Comparison of ENCODE assay signal across 1 cellular context in genomic region chr2:101331202-101331601, GRCh38.
TF ChIP-seq lines count a peak whose summit lies in the region.

No MANE protein-coding gene starts in this region.

TF ChIP-seq in H1, 55 proteins besides CTCF, POLR2A, EP300 and RAD21:
- TF ChIP-seq CREB1 (IDR thresholded peaks at IDR 0.05), result no peak
- no peak for TF ChIP-seq GABPA (IDR thresholded peaks at IDR 0.05; ENCODE audit: borderline replicate concordance, insufficient read depth, low read length)
- no peak for TF ChIP-seq SRF (IDR thresholded peaks at IDR 0.05; ENCODE audit: low read depth, low read length)
- peak; percentile 95 for TF ChIP-seq KDM1A (IDR thresholded peaks at IDR 0.05; ENCODE audit: borderline replicate concordance, low read length)
- no peak for TF ChIP-seq KDM5A (IDR thresholded peaks at IDR 0.05; ENCODE audit: low read length)
- no peak for TF ChIP-seq TEAD4 (IDR thresholded peaks at IDR 0.05; ENCODE audit: low read depth, low read length)
- TF ChIP-seq CEBPB (IDR thresholded peaks at IDR 0.05; ENCODE audit: low read depth, low read length), result no peak
- no peak for TF ChIP-seq ZNF274 (IDR thresholded peaks at IDR 0.05; ENCODE audit: borderline replicate concordance, extremely low read depth, low read length)
